In the genomic region with DNA sequence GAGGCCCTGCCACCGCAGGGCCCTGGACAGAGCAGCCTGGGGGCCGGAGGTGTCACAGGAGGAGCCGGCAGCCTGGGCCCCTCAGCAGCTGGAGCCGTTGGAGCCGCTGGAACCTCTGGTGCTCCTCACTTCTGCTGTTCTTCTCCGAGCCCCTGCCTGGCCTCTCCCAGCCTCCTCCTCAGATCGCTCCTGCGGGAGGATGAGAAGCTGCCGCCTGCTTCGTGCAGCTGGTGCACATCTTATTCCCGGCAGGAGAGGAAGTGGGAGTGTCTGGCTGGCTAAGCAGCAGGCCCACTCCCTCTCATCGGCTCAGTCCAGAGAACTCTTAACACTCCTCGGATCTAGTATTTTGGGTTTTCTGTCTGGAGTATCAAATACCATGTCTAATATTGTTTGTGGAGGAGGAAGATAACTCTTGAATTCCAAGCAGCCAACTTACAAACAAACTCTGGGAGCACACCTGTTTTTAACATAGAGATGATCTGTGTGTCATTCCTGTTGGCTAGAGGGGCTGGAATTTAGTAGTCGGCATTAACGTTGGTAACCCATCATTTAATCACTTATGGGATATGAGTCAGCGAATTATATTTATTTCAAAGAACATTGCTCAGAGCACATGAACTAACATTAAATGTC, we compare ENCODE assay signal across 13 cellular contexts. TPM values are rescaled to one million over a fixed set of nuclear protein-coding genes. Genes with fewer than 3 reads are reported as not detected.
DNase-seq lines count a peak whose midpoint lies in the region; ATAC-seq and TF ChIP-seq lines count a peak whose summit lies in the region.
"Had no signal": no experiment of that assay in that cellular context is flagged by ENCODE, and none has a peak within 500 bp of the region (broad histone marks: within the 10 kb centered on the region; RNA-seq: fewer than 3 reads in every experiment).

No MANE protein-coding gene starts in this region.

- ATAC-seq in heart right ventricle (peak in 6 of 8 donors; percentile 24 to 62 (median 48)), left ventricle myocardium superior (no peak), mucosa of descending colon (peak; percentile 58), GM19397 (IDR thresholded peaks at IDR 0.05; ENCODE audit: unreplicated experiment) (no peak), HG02884 (IDR thresholded peaks at IDR 0.05; ENCODE audit: unreplicated experiment) (no peak)
- ATAC-seq: GM12878 had no signal

- intact Hi-C loops in heart right ventricle (cut with DNase I) (no loop called here), left ventricle myocardium superior (cut with micrococcal nuclease) (no loop called here), mucosa of descending colon (cut with DNase I, micrococcal nuclease) (no loop called here)

- no peaks in the 10 kb centered on the region for H3K27me3 ChIP-seq in heart right ventricle

- no peak for TF ChIP-seq CTCF in heart right ventricle (IDR thresholded peaks at IDR 0.05)
- TF ChIP-seq CTCF in choroid plexus epithelial cell (conservative IDR thresholded peaks at IDR 0.05; ENCODE audit: low read depth, low read length), result no peak
- TF ChIP-seq CTCF in mucosa of descending colon (IDR thresholded peaks at IDR 0.05), result no peak

- in situ Hi-C loops in G401 (cut with HindIII; ENCODE audit: low sequenced_read_pairs), result no loop called here

- DNase-seq in heart right ventricle, result peak; percentile 23 to 26
- DNase-seq in left ventricle myocardium superior, result no peak
- DNase-seq in choroid plexus epithelial cell (ENCODE audit: low read depth), result peak; percentile 65
- DNase-seq in mucosa of descending colon, result peak in 2 of 3 donors; percentile 24 to 40
- no peak for DNase-seq in G401 (ENCODE audit: low spot score)
- no peak for DNase-seq in activated CD4-positive, alpha-beta T cell treated with anti-CD3 and anti-CD28 coated beads, Interleukin-2, amount 50 U/mL, for 4 hours
- DNase-seq: AML-193, aorta had no signal

- 54% methylated on average over 16 of the region's 16 CpGs for WGBS in heart right ventricle, 2 donors

- H3K4me1 ChIP-seq in heart right ventricle (peaks cover 0 to 41% (median 19%) of the 10 kb centered on the region in 9 donors), mucosa of descending colon (ENCODE audit: low read depth) (peaks cover 12% of the 10 kb centered on the region)

- H3K36me3 ChIP-seq in heart right ventricle (peaks cover 0 to 22% (median 0%) of the 10 kb centered on the region in 9 donors), mucosa of descending colon (ENCODE audit: low read depth) (no peaks in the 10 kb centered on the region)

- no peaks in the 10 kb centered on the region for H3K9me3 ChIP-seq in heart right ventricle
- H3K9me3 ChIP-seq in mucosa of descending colon, result no peaks in the 10 kb centered on the region

- H3K4me3 ChIP-seq in heart right ventricle (no peak overlapping the region), choroid plexus epithelial cell (ENCODE audit: low read depth, low read length) (no peak overlapping the region), mucosa of descending colon (no peak overlapping the region)
- H3K4me3 ChIP-seq: GM12878 had no signal

- H3K27ac ChIP-seq in heart right ventricle, result peak overlapping the region in 3 of 10 donors; percentile 13 to 61 (median 41)

RNA-seq across cellular contexts. Expression of a gene that starts 37.1 kb away (rescaled TPM):
- not detected for total RNA-seq in heart right ventricle
- polyA plus RNA-seq in heart right ventricle, result not detected
- total RNA-seq in left ventricle myocardium superior, result not detected
- total RNA-seq in mucosa of descending colon, result not detected
- total RNA-seq in G401 (2014; rRNA removed; shearing (Covaris generic)), result not detected in 2 replicates
- total RNA-seq: aorta, GM12878, MCF 10A, RPMI7951 had no signal
- polyA plus RNA-seq: aorta, GM12878 had no signal

Comparison
In these comparisons a context has a peak if more than half of its experiments do, and no peak if none do; other contexts are left out.
1. ATAC-seq: peak in heart right ventricle (6 of 8) and mucosa of descending colon (single experiment); none in left ventricle myocardium superior (single experiment), GM19397 (single experiment) and HG02884 (single experiment).
2. DNase-seq: peak in heart right ventricle (2 of 2), choroid plexus epithelial cell (single experiment) and mucosa of descending colon (2 of 3); none in left ventricle myocardium superior (single experiment), G401 (single experiment) and activated CD4-positive, alpha-beta T cell treated with anti-CD3 and anti-CD28 coated beads, Interleukin-2, amount 50 U/mL, for 4 hours (0 of 2).